15 cellular contexts compared by ENCODE assay signal in genomic region chr9:136618578-136619547, GRCh38. TPM values are rescaled to one million over a fixed set of nuclear protein-coding genes. Genes with fewer than 3 reads are reported as not detected.
DNase-seq lines count a peak whose midpoint lies in the region; ATAC-seq, FAIRE-seq and TF ChIP-seq lines count a peak whose summit lies in the region.
"Had no signal": no experiment of that assay in that cellular context is flagged by ENCODE, and none has a peak within 500 bp of the region (broad histone marks: within the 10 kb centered on the region; RNA-seq: fewer than 3 reads in every experiment).

No MANE protein-coding gene starts in this region.

- peaks cover 6% of the 10 kb centered on the region; the same call in 2 of the 3 replicates for H3K4me1 ChIP-seq in A549

- FAIRE-seq in A549 (lab: Jason Lieb, UNC) = no peak

- TF ChIP-seq POLR2A in A549 (IDR thresholded peaks at IDR 0.05; ENCODE audit: low read length) = no peak

- H3K36me3 Mint-ChIP-seq in activated B cell treated with CpG ODN at 0.5 μM for 24 hours (ENCODE audit: low read depth) = no peaks in the 10 kb centered on the region

- peaks cover 40% of the 10 kb centered on the region for H3K4me1 Mint-ChIP-seq in activated B cell treated with CpG ODN at 0.5 μM for 24 hours
- H3K4me1 Mint-ChIP-seq: activated CD4-positive, alpha-beta T cell treated with anti-CD3 and anti-CD28 coated beads, Interleukin-2, amount 10 ng/mL, durations not matched to agents 24 days and 14 days had no signal

- H3K27me3 Mint-ChIP-seq in activated B cell treated with CpG ODN at 0.5 μM for 24 hours = no peaks in the 10 kb centered on the region
- H3K27me3 Mint-ChIP-seq: activated CD4-positive, alpha-beta T cell treated with anti-CD3 and anti-CD28 coated beads, Interleukin-2, amount 10 ng/mL, durations not matched to agents 24 days and 14 days had no signal

- WGBS in A549 (ENCODE audit: missing lambda C conversion rate) = 78% methylated on average over 26 of the region's 27 CpGs

- DNase-seq in A549 (ENCODE audit: low read depth in 1 of 2, low spot score in 1 of 2) (no peak), activated B cell treated with CpG ODN at 0.5 μM for 24 hours (peak; percentile 58), midbrain (lab: John Stamatoyannopoulos, UW) (peak; percentile 2), globus pallidus (ENCODE audit: low spot score) (no peak)
- DNase-seq: activated CD4-positive, alpha-beta T cell treated with anti-CD3 and anti-CD28 coated beads, Interleukin-2, amount 10 ng/mL, durations not matched to agents 24 days and 14 days; activated effector memory CD4-positive, alpha-beta T cell treated with anti-CD3 and anti-CD28 coated beads, Interleukin-2, amount 50 U/mL, for 16 hours; NCI-H2171 treated with DMSO at 0.1 percent for 48 hours; ovary; stimulated activated CD4-positive, alpha-beta T cell treated with anti-CD3 and anti-CD28 coated beads, Interleukin-2, amount 100 ng/mL, for 24 hours had no signal

- no peak overlapping the region for H3K4me3 ChIP-seq in A549
- H3K4me3 ChIP-seq: breast epithelium, esophagus muscularis mucosa, ovary had no signal

- ATAC-seq in A549 (no peak), activated B cell treated with CpG ODN at 0.5 μM for 24 hours (ENCODE audit: low read depth) (peak; percentile 94), HG03521 (IDR thresholded peaks at IDR 0.05; ENCODE audit: unreplicated experiment) (no peak), HG03565 (IDR thresholded peaks at IDR 0.05; ENCODE audit: unreplicated experiment) (no peak), GM21526 (IDR thresholded peaks at IDR 0.05; ENCODE audit: low FRiP score, unreplicated experiment) (no peak)

- no peak for TF ChIP-seq EP300 in A549 (IDR thresholded peaks at IDR 0.05)

- peak overlapping the region; percentile 66 for H3K27ac Mint-ChIP-seq in activated B cell treated with CpG ODN at 0.5 μM for 24 hours
- H3K27ac Mint-ChIP-seq: activated CD4-positive, alpha-beta T cell treated with anti-CD3 and anti-CD28 coated beads, Interleukin-2, amount 10 ng/mL, durations not matched to agents 24 days and 14 days had no signal

- no peaks in the 10 kb centered on the region for H3K9me3 Mint-ChIP-seq in activated B cell treated with CpG ODN at 0.5 μM for 24 hours
- H3K9me3 Mint-ChIP-seq: activated CD4-positive, alpha-beta T cell treated with anti-CD3 and anti-CD28 coated beads, Interleukin-2, amount 10 ng/mL, durations not matched to agents 24 days and 14 days had no signal

- CTCF ChIA-PET in A549 (lab: Yijun Ruan, JAX) (interaction anchor here (0.5 to 8.8 kb wide), 6 partner anchors 10 to 131 kb away, joined by 3 to 101 read pairs (median 4); no protein-coding TSS in a partner anchor), activated B cell treated with CpG ODN at 0.5 μM for 24 hours (lab: Charles Lee) (interaction anchor here (0.7 to 1.4 kb wide), 3 partner anchors 67 to 133 kb away, joined by 3 to 4 read pairs (median 3); no protein-coding TSS in a partner anchor)

- no peak overlapping the region for H3K27ac ChIP-seq in A549
- peak overlapping the region; percentile 78 for H3K27ac ChIP-seq in KOPT-K1 (ENCODE audit: low read depth, low read length, poor library complexity, severe bottlenecking)
- H3K27ac ChIP-seq: breast epithelium, esophagus muscularis mucosa, ovary had no signal

- intact Hi-C loops in activated B cell treated with CpG ODN at 0.5 μM for 24 hours (cut with micrococcal nuclease) = loop anchor here (1.0 to 2.0 kb wide), 2 partner anchors 67 to 72 kb away; partner anchors contain the start of gene NOTCH1

- no peaks in the 10 kb centered on the region for H3K36me3 ChIP-seq in KOPT-K1 (ENCODE audit: insufficient read depth, low read length)
- H3K36me3 ChIP-seq: breast epithelium, esophagus muscularis mucosa, ovary had no signal

- H3K4me3 Mint-ChIP-seq in activated B cell treated with CpG ODN at 0.5 μM for 24 hours = peak overlapping the region; percentile 53
- H3K4me3 Mint-ChIP-seq: activated CD4-positive, alpha-beta T cell treated with anti-CD3 and anti-CD28 coated beads, Interleukin-2, amount 10 ng/mL, durations not matched to agents 24 days and 14 days had no signal

- TF ChIP-seq RAD21 in A549 (conservative IDR thresholded peaks at IDR 0.05 in 1 of 2, IDR thresholded peaks at IDR 0.05 in 1 of 2) = no peak

- TF ChIP-seq CTCF in A549 (IDR thresholded peaks at IDR 0.05) (no peak), activated B cell treated with CpG ODN at 0.5 μM for 24 hours (IDR thresholded peaks at IDR 0.05) (no peak)

- POLR2A ChIA-PET in A549 (lab: Yijun Ruan, JAX) (no interaction called here), activated B cell treated with CpG ODN at 0.5 μM for 24 hours (lab: Charles Lee) (interaction anchor here (0.7 to 1.4 kb wide), 5 partner anchors 12 to 133 kb away, joined by 3 to 4 read pairs (median 3); partner anchors contain the start of gene NOTCH1)

- H3K9me3 ChIP-seq in A549 = no peaks in the 10 kb centered on the region
- no peaks in the 10 kb centered on the region for H3K9me3 ChIP-seq in KOPT-K1 (ENCODE audit: insufficient read depth, low read length, poor library complexity, severe bottlenecking)
- H3K9me3 ChIP-seq: breast epithelium, esophagus muscularis mucosa, ovary had no signal

- no peak overlapping the region for H3K4me2 ChIP-seq in A549

TF ChIP-seq in A549, 52 proteins besides CTCF, POLR2A, EP300 and RAD21:
- no peak for TF ChIP-seq TFCP2L1 (CRISPR knock-in tag; IDR thresholded peaks at IDR 0.05)
- no peak for TF ChIP-seq HOXB13 (CRISPR knock-in tag; IDR thresholded peaks at IDR 0.05; ENCODE audit: low read depth)
- peak; percentile 90 for TF ChIP-seq ZFP36 (IDR thresholded peaks at IDR 0.05; ENCODE audit: borderline replicate concordance, partially characterized antibody)

RNA-seq across cellular contexts. Expression of gene EGFL7, which starts 43.9 kb away (rescaled TPM):
- 15.3 and 19.9 TPM in 2 replicates for polyA plus RNA-seq in A549 (2011; rRNA removed)
- polyA plus RNA-seq in A549 (2012; cell fraction: cytosol; rRNA removed) = 49.6 and 71.8 TPM in 2 replicates
- polyA plus RNA-seq in A549 (2012; cell fraction: nucleus; rRNA removed) = 70.7 and 117 TPM in 2 replicates
- 28.9 to 34.4 TPM (median 32.3 TPM) in 3 replicates for polyA plus RNA-seq in A549 (2017; fragmentation: RNase III; extraction: RNeasy Plus Mini Kit Qiagen cat#74134 plus additional on column Dnase treatment)
- 3.1 and 5.9 TPM in 2 replicates for polyA minus RNA-seq in A549 (2011; rRNA and poly(A)+ RNA removed)
- not detected in 2 replicates for total RNA-seq in activated B cell treated with CpG ODN at 0.5 μM for 24 hours

Comparison
In these comparisons a context has a peak if more than half of its experiments do, and no peak if none do; other contexts are left out.
1. DNase-seq: peak in activated B cell treated with CpG ODN at 0.5 μM for 24 hours (single experiment) and midbrain (single experiment); none in A549 (0 of 2) and globus pallidus (single experiment).